ENCODE assay signal across 27 cellular contexts in genomic region chr13:94272038-94272437, GRCh38.
DNase-seq lines count a peak whose midpoint lies in the region; ATAC-seq, FAIRE-seq and TF ChIP-seq lines count a peak whose summit lies in the region.
"Had no signal": no experiment of that assay in that cellular context is flagged by ENCODE, and none has a peak within 500 bp of the region (broad histone marks: within the 10 kb centered on the region; RNA-seq: fewer than 3 reads in every experiment).

No MANE protein-coding gene starts in this region.

- peak; percentile 21 for DNase-seq in AG04450 (ENCODE audit: low read depth, low spot score)
- peak; percentile 36 for DNase-seq in LHCN-M2 (ENCODE audit: low read depth)
- peak; percentile 33 for DNase-seq in epithelial cell of proximal tubule (ENCODE audit: low read depth)
- DNase-seq in kidney tubule cell (ENCODE audit: low spot score): peak; percentile 35
- DNase-seq in RPMI8226: no peak
- no peak for DNase-seq in activated T-cell treated with anti-CD3 and anti-CD28 coated beads, Interleukin-2, amount 50 U/mL, for 1 hour
- no peak for DNase-seq in kidney
- DNase-seq: BE2C, DMS 273 treated with DMSO at 0.1 percent for 48 hours, DMS79 treated with DMSO at 0.1 percent for 48 hours, KBM-7, MV-4-11, NCI-H1694, NCI-H2081, NCI-H2171, NCI-H345, NCI-H526 had no signal

- ATAC-seq in GM21786 (IDR thresholded peaks at IDR 0.05; ENCODE audit: unreplicated experiment): no peak
- ATAC-seq: GM23338, HepG2, Right ventricle myocardium inferior had no signal

- intact Hi-C loops in kidney (cut with DNase I): no loop called here

- POLR2A ChIA-PET in AG04450 (lab: Yijun Ruan, JAX): no interaction called here

- H3K27me3 ChIP-seq in AG04450 (ENCODE audit: control insufficient read depth, insufficient read depth, low read length): no peaks in the 10 kb centered on the region
- H3K27me3 ChIP-seq: BE2C, SJSA1 had no signal

- H3K9ac ChIP-seq in kidney (ENCODE audit: low read length in 2 of 2): no peak overlapping the region

- H3K4me3 ChIP-seq in AG04450 (ENCODE audit: low read depth, low read length): no peak overlapping the region
- no peak overlapping the region for H3K4me3 ChIP-seq in epithelial cell of proximal tubule (ENCODE audit: low read depth, low read length)
- no peak overlapping the region for H3K4me3 ChIP-seq in kidney (ENCODE audit: low read length in 2 of 2)
- H3K4me3 ChIP-seq: GM23338, HAP-1, SJSA1 had no signal

- no peaks in the 10 kb centered on the region for H3K4me1 ChIP-seq in kidney (ENCODE audit: control insufficient read depth in 1 of 2, insufficient read depth in 1 of 2, low read depth in 1 of 2, low read length in 2 of 2)
- H3K4me1 ChIP-seq: BE2C, HAP-1, SJSA1 had no signal

- H3K9me3 ChIP-seq in AG04450 (ENCODE audit: control insufficient read depth, insufficient read depth, low read length) (no peaks in the 10 kb centered on the region), kidney (ENCODE audit: control insufficient read depth in 1 of 2, low read length in 2 of 2) (no peaks in the 10 kb centered on the region)
- H3K9me3 ChIP-seq: BE2C, HAP-1, SJSA1 had no signal

- FAIRE-seq in kidney (lab: Jason Lieb, UNC): no peak
- FAIRE-seq: A204.1, GM12891, HepG2, RCC 7860 had no signal

- TF ChIP-seq CTCF in AG04450 (IDR thresholded peaks at IDR 0.05; ENCODE audit: low read depth, low read length) (no peak), epithelial cell of proximal tubule (conservative IDR thresholded peaks at IDR 0.05; ENCODE audit: low read depth, low read length) (no peak), kidney (IDR thresholded peaks at IDR 0.05; ENCODE audit: borderline replicate concordance, extremely low read depth, insufficient read depth) (no peak)

- H3K27ac ChIP-seq in AG04450 (ENCODE audit: low read depth, low read length): no peak overlapping the region
- no peak overlapping the region for H3K27ac ChIP-seq in kidney (ENCODE audit: low read depth in 2 of 2, low read length in 2 of 2)
- H3K27ac ChIP-seq: HL-60, SJSA1 had no signal

- no peaks in the 10 kb centered on the region for H3K36me3 ChIP-seq in kidney (ENCODE audit: control insufficient read depth in 1 of 2, insufficient read depth in 2 of 2, low read length in 2 of 2)
- H3K36me3 ChIP-seq: BE2C, HAP-1, SJSA1 had no signal

- CTCF ChIA-PET in AG04450 (lab: Charles Lee): interaction anchor here (0.6 kb wide), 1 partner anchor 94 kb away, joined by 15 read pairs; no protein-coding TSS in a partner anchor

Comparison
In these comparisons a context has a peak if more than half of its experiments do, and no peak if none do; other contexts are left out.
1. DNase-seq: peak in AG04450 (single experiment), LHCN-M2 (single experiment), epithelial cell of proximal tubule (single experiment) and kidney tubule cell (single experiment); none in RPMI8226 (single experiment), activated T-cell treated with anti-CD3 and anti-CD28 coated beads, Interleukin-2, amount 50 U/mL, for 1 hour (single experiment) and kidney (single experiment).